In the genomic region with DNA sequence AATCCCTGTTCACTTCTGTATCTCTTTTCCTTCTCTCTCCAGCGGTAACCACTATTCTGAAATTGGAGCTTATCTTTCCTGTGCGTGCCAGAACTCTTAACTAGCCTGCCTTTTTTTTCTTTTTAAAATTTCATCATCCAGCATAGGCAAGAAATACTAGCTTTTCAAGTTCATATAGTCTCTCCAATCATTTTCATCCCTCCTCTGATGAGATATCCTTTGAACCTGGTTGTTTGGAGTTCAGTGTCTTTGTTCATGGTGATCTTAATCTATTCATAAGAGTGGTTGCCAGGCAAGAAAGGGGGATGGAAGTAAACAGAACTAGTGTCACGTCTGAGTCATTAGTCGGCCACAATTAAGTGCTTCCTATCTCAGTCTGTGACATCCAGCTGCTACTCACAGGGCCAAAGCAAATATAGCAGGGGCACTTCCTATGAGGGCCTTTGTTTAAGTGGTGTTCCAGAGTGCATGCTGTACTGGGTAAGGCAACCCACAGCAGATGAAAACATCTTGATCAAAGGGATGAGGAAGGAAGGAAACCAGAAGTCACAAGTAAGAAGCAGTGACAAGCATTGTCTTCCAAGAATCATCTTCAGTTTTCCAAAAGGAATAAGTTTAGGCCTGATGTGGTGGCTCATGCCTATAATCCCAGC, we compare ENCODE assay signal across 8 cellular contexts. TPM values are rescaled to one million over a fixed set of nuclear protein-coding genes. Genes with fewer than 3 reads are reported as not detected.
DNase-seq lines count a peak whose midpoint lies in the region; ATAC-seq and TF ChIP-seq lines count a peak whose summit lies in the region.

No MANE protein-coding gene starts in this region.

- H3K9me3 ChIP-seq in HEK293 (ENCODE audit: control insufficient read depth, insufficient read depth, low read depth, low read length) (no peaks in the 10 kb centered on the region), T-helper 17 cell (ENCODE audit: control insufficient read depth, low read length, poor library complexity, severe bottlenecking) (no peaks in the 10 kb centered on the region)

- no peaks in the 10 kb centered on the region for H3K36me3 Mint-ChIP-seq in T-helper 17 cell (ENCODE audit: low read depth)

- ATAC-seq in T-helper 17 cell (peak; percentile 92), HG03025 (IDR thresholded peaks at IDR 0.05; ENCODE audit: low FRiP score, unreplicated experiment) (no peak)

- no peaks in the 10 kb centered on the region for H3K27me3 Mint-ChIP-seq in T-helper 17 cell

- H3K27ac Mint-ChIP-seq in T-helper 17 cell = peak overlapping the region; percentile 75

- H3K36me3 ChIP-seq in HEK293 (ENCODE audit: control insufficient read depth in 2 of 2, insufficient read depth in 1 of 2, low read length in 2 of 2) = no peaks in the 10 kb centered on the region

- POLR2A ChIA-PET in HEK293 (lab: Yijun Ruan, JAX) = interaction anchor here (0.8 kb wide), 1 partner anchor 39 kb away, joined by 3 read pairs; no protein-coding TSS in a partner anchor

- peaks cover 5% of the 10 kb centered on the region for H3K4me1 Mint-ChIP-seq in T-helper 17 cell

- H3K4me3 ChIP-seq in HEK293 (ENCODE audit: low read depth, low read length) = no peak overlapping the region
- no peak overlapping the region for H3K4me3 ChIP-seq in skeletal muscle cell (ENCODE audit: low read depth, low read length)

- CTCF ChIA-PET in HEK293 (lab: Yijun Ruan, JAX) = interaction anchor here (0.9 to 2.3 kb wide), 2 partner anchors 16 to 26 kb away, joined by 3 to 9 read pairs; no protein-coding TSS in a partner anchor

- peak overlapping the region; percentile 45 for H3K4me3 Mint-ChIP-seq in T-helper 17 cell

- DNase-seq in SIG-M5 treated with dmso at 0.1 percent for 504 hours (lab: John Stamatoyannopoulos, UW; ENCODE audit: unreplicated experiment) (peak; percentile 75), SIG-M5 (lab: John Stamatoyannopoulos, UW) (no peak), NCI-H1417 (lab: John Stamatoyannopoulos, UW) (peak; percentile 54 to 97 (median 79)), T-helper 17 cell (peak in 1 of 3 donors; percentile 3), fibroblast of gingiva (ENCODE audit: low read depth) (peak; percentile 56), skeletal muscle cell (ENCODE audit: low read depth) (peak; percentile 36)

- TF ChIP-seq CTCF in HEK293 (tag by site-specific recombination; IDR thresholded peaks at IDR 0.05) = no peak

- H3K27ac ChIP-seq in HEK293 (ENCODE audit: extremely low read depth, low read depth, low read length) = peak overlapping the region; percentile 6

- no peaks in the 10 kb centered on the region for H3K4me1 ChIP-seq in HEK293 (ENCODE audit: control insufficient read depth, insufficient read depth, low read length)

TF ChIP-seq in HEK293, 187 proteins besides CTCF, POLR2A, EP300 and RAD21 (continues in another document):
- no peak for TF ChIP-seq GLI2 (tag by site-specific recombination; IDR thresholded peaks at IDR 0.05; ENCODE audit: borderline replicate concordance, low read depth)
- no peak for TF ChIP-seq ZNF701 (tag by site-specific recombination; IDR thresholded peaks at IDR 0.05)
- peak; percentile 96 for TF ChIP-seq ZSCAN30 (tag by site-specific recombination; IDR thresholded peaks at IDR 0.05)
- peak; percentile 77 for TF ChIP-seq ZIC2 (tag by site-specific recombination; IDR thresholded peaks at IDR 0.05)
- TF ChIP-seq ZNF114 (tag by site-specific recombination; IDR thresholded peaks at IDR 0.05) = no peak
- TF ChIP-seq PRDM6 (tag by site-specific recombination; IDR thresholded peaks at IDR 0.05) = peak; percentile 99
- peak; percentile 51; the same call in 1 of the 2 replicates for TF ChIP-seq ZNF558 (tag by site-specific recombination; IDR thresholded peaks at IDR 0.05)
- TF ChIP-seq INSM2 (tag by site-specific recombination; IDR thresholded peaks at IDR 0.05) = peak; percentile 81
- TF ChIP-seq TRIM28 (IDR thresholded peaks at IDR 0.05; ENCODE audit: borderline replicate concordance, low read length) = peak; percentile 97
- peak; percentile 57; the same call in 1 of the 2 replicates for TF ChIP-seq KLF10 (tag by site-specific recombination; IDR thresholded peaks at IDR 0.05)
- peak; percentile 98 for TF ChIP-seq TCF7L2 (IDR thresholded peaks at IDR 0.05; ENCODE audit: borderline replicate concordance, low read depth, low read length)
- TF ChIP-seq, protein P1, sequence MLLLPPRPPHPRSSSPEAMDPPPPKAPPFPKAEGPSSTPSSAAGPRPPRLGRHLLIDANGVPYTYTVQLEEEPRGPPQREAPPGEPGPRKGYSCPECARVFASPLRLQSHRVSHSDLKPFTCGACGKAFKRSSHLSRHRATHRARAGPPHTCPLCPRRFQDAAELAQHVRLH (tag by site-specific recombination; IDR thresholded peaks at IDR 0.05) = peak; percentile 35; the same call in 1 of the 2 replicates
- peak; percentile 93 for TF ChIP-seq ZEB2 (tag by site-specific recombination; IDR thresholded peaks at IDR 0.05)
- peak; percentile 94 for TF ChIP-seq ZNF629 (tag by site-specific recombination; IDR thresholded peaks at IDR 0.05)
- peak; percentile 95 for TF ChIP-seq ZXDB (tag by site-specific recombination; IDR thresholded peaks at IDR 0.05)
- peak; percentile 93 for TF ChIP-seq SP7 (tag by site-specific recombination; IDR thresholded peaks at IDR 0.05)
- no peak for TF ChIP-seq ZNF274 (IDR thresholded peaks at IDR 0.05; ENCODE audit: low read length)
- TF ChIP-seq ZNF274 (tag by site-specific recombination; IDR thresholded peaks at IDR 0.05; ENCODE audit: borderline replicate concordance) = no peak
- peak; percentile 70; the same call in 1 of the 2 replicates for TF ChIP-seq PATZ1 (tag by site-specific recombination; IDR thresholded peaks at IDR 0.05)
- peak; percentile 88 for TF ChIP-seq ZNF366 (tag by site-specific recombination; conservative IDR thresholded peaks at IDR 0.05)
- TF ChIP-seq ZNF639 (tag by site-specific recombination; IDR thresholded peaks at IDR 0.05) = peak; percentile 67

RNA-seq across cellular contexts. Expression of gene XIAP, which starts 56.4 kb away (rescaled TPM):
- total RNA-seq in T-helper 17 cell = 10 to 100 TPM; 24.7 to 27.3 TPM
